In genomic region chr7:121480058-121480457, GRCh38 we compare ENCODE assay signal across 13 cellular contexts.
A peak's percentile ranks its signal among the peaks of the same experiment; 100 is the strongest.
DNase-seq lines count a peak whose midpoint lies in the region; ATAC-seq lines count a peak whose summit lies in the region.
"Had no signal": no experiment of that assay in that cellular context is flagged by ENCODE, and none has a peak within 500 bp of the region (broad histone marks: within the 10 kb centered on the region; RNA-seq: fewer than 3 reads in every experiment).

No MANE protein-coding gene starts in this region.

- no peak overlapping the region for H3K9ac ChIP-seq in mesendoderm (ENCODE audit: low read length)
- no peak overlapping the region for H3K9ac ChIP-seq in Karpas-422 (ENCODE audit: low read length)

- H4K5ac ChIP-seq in mesendoderm (ENCODE audit: low read length) = no peak overlapping the region

- H3K79me1 ChIP-seq in mesendoderm (ENCODE audit: low read length) = no peaks in the 10 kb centered on the region

- no CpG with 5 or more reads among the region's 2 CpGs for WGBS in mesendoderm (ENCODE audit: extremely low coverage, insufficient coverage, low lambda C conversion rate)

- H3K27ac ChIP-seq in mesendoderm (ENCODE audit: low read depth, low read length) (no peak overlapping the region), Karpas-422 (ENCODE audit: low read length) (no peak overlapping the region)
- H3K27ac ChIP-seq: RWPE1, uterus had no signal

- no peak overlapping the region for H2BK120ac ChIP-seq in mesendoderm (ENCODE audit: low read depth, low read length)

- H3K4me2 ChIP-seq in mesendoderm (ENCODE audit: low read length) = no peak overlapping the region
- no peak overlapping the region for H3K4me2 ChIP-seq in Karpas-422 (ENCODE audit: low read depth, low read length, poor library complexity, severe bottlenecking)

- H4K8ac ChIP-seq in mesendoderm (ENCODE audit: low read depth, low read length) = no peak overlapping the region

- H3K23ac ChIP-seq in mesendoderm (ENCODE audit: low read length) = no peak overlapping the region

- H3K4me1 ChIP-seq in mesendoderm (ENCODE audit: control insufficient read depth, low read depth, low read length) (no peaks in the 10 kb centered on the region), Karpas-422 (ENCODE audit: low read length) (no peaks in the 10 kb centered on the region)
- H3K4me1 ChIP-seq: uterus had no signal

- H3K4ac ChIP-seq in mesendoderm (ENCODE audit: low read depth, low read length) = no peak overlapping the region

- H3K4me3 ChIP-seq in mesendoderm (ENCODE audit: low read length) (no peak overlapping the region), Karpas-422 (ENCODE audit: low read length) (no peak overlapping the region)
- H3K4me3 ChIP-seq: uterus had no signal

- no peaks in the 10 kb centered on the region for H3K9me2 ChIP-seq in Karpas-422 (replicated peaks; ENCODE audit: insufficient read depth, low read length)

- H4K20me1 ChIP-seq in Karpas-422 (ENCODE audit: insufficient read depth, low read depth, low read length) = no peaks in the 10 kb centered on the region

- no peak overlapping the region for H3K56ac ChIP-seq in mesendoderm (ENCODE audit: low read length)

- H2AFZ ChIP-seq in Karpas-422 (ENCODE audit: low read length) = no peak overlapping the region

- no peak overlapping the region for H2AK5ac ChIP-seq in mesendoderm (ENCODE audit: low read length)

- no peaks in the 10 kb centered on the region for H3K9me3 ChIP-seq in Karpas-422 (ENCODE audit: low read length)
- H3K9me3 ChIP-seq: uterus had no signal

- no peak overlapping the region for H2BK5ac ChIP-seq in mesendoderm (ENCODE audit: low read length)

- H3K79me2 ChIP-seq in mesendoderm (ENCODE audit: control insufficient read depth, insufficient read depth, low read length) = no peaks in the 10 kb centered on the region
- H3K79me2 ChIP-seq in Karpas-422 (ENCODE audit: low read length) = no peaks in the 10 kb centered on the region

- H3K18ac ChIP-seq in mesendoderm (ENCODE audit: low read length) = no peak overlapping the region

- H3K36me3 ChIP-seq in mesendoderm (ENCODE audit: control insufficient read depth, insufficient read depth, low read length) (no peaks in the 10 kb centered on the region), Karpas-422 (ENCODE audit: insufficient read depth, low read length) (no peaks in the 10 kb centered on the region)
- H3K36me3 ChIP-seq: uterus had no signal

- ATAC-seq in HG03342 (IDR thresholded peaks at IDR 0.05; ENCODE audit: unreplicated experiment) = no peak
- ATAC-seq in GM21737 (IDR thresholded peaks at IDR 0.05; ENCODE audit: unreplicated experiment) = no peak
- no peak for ATAC-seq in GM19035 (IDR thresholded peaks at IDR 0.05; ENCODE audit: unreplicated experiment)

- DNase-seq in EH (ENCODE audit: low read depth) = peak; percentile 55
- peak; percentile 29 for DNase-seq in MV-4-11 (lab: John Stamatoyannopoulos, UW)
- DNase-seq in astrocyte of the hippocampus (ENCODE audit: low read depth, low spot score) = peak; percentile 70
- peak; percentile 57 for DNase-seq in mesendoderm
- no peak for DNase-seq in Karpas-422
- DNase-seq: activated naive CD4-positive, alpha-beta T cell; central memory CD4-positive, alpha-beta T cell; stimulated activated CD4-positive, alpha-beta T cell treated with anti-CD3 and anti-CD28 coated beads, Interleukin-2, amount 100 ng/mL, for 24 hours; uterus had no signal

- no peak overlapping the region for H2BK15ac ChIP-seq in mesendoderm (replicated peaks; ENCODE audit: low read depth)

- no peaks in the 10 kb centered on the region for H3K27me3 ChIP-seq in mesendoderm (ENCODE audit: insufficient read depth, low read length, poor library complexity)
- H3K27me3 ChIP-seq in Karpas-422 (ENCODE audit: low read length) = no peaks in the 10 kb centered on the region
- H3K27me3 ChIP-seq: uterus had no signal
